Comparison of ENCODE assay signal across 1 cellular context in genomic region chr7:64562621-64563275, GRCh38.
TF ChIP-seq lines count a peak whose summit lies in the region.

ZNF680 (minus strand) TSS chr7:64563071; CDS start chr7:64562954, 117 bp downstream.

TF ChIP-seq in IMR-90, 13 proteins besides CTCF, POLR2A, EP300 and RAD21:
- TF ChIP-seq USF2 (IDR thresholded peaks at IDR 0.05; ENCODE audit: low read depth, low read length) (no peak), CEBPB (IDR thresholded peaks at IDR 0.05; ENCODE audit: low read depth, low read length) (no peak), MAFK (IDR thresholded peaks at IDR 0.05; ENCODE audit: low read depth, low read length) (no peak), BHLHE40 (IDR thresholded peaks at IDR 0.05; ENCODE audit: low read depth, low read length) (no peak), ELK1 (IDR thresholded peaks at IDR 0.05; ENCODE audit: borderline replicate concordance, low read depth, low read length) (no peak), MXI1 (IDR thresholded peaks at IDR 0.05; ENCODE audit: borderline replicate concordance, low read depth, low read length) (peak; percentile 43; the same call in 1 of the 2 replicates), NFE2L2 (IDR thresholded peaks at IDR 0.05; ENCODE audit: low read depth, low read length) (no peak), FOS (IDR thresholded peaks at IDR 0.05; ENCODE audit: low read depth, low read length) (0 out of 2 replicates have a peak, but pooled peaks have one; percentile 25)
